ENCODE assay signal across 14 cellular contexts in genomic region chr4:14874990-14875389, GRCh38.
DNase-seq lines count a peak whose midpoint lies in the region; ATAC-seq and TF ChIP-seq lines count a peak whose summit lies in the region.
"Had no signal": no experiment of that assay in that cellular context is flagged by ENCODE, and none has a peak within 500 bp of the region (broad histone marks: within the 10 kb centered on the region; RNA-seq: fewer than 3 reads in every experiment).

No MANE protein-coding gene starts in this region.

- DNase-seq in activated CD8-positive, alpha-beta memory T cell treated with anti-CD3 and anti-CD28 coated beads, Interleukin-2, amount 10 ng/mL, durations not matched to agents 7 days and 5 days, result no peak
- DNase-seq in activated CD8-positive, alpha-beta memory T cell treated with anti-CD3 and anti-CD28 coated beads, Interleukin-2, amount 50 U/mL, for 48 hours, result no peak
- no peak for DNase-seq in natural killer cell treated with Interleukin-12 subunit alpha and Interleukin-12 subunit beta and Interleukin-15 and Interleukin-18, amount 100 ng/mL, for 72 hours (ENCODE audit: low spot score)
- DNase-seq in CD4-positive, alpha-beta T cell, result no peak
- DNase-seq in suprapubic skin (ENCODE audit: low spot score in 2 of 2) (no peak), NCI-H748 treated with DMSO at 0.1 percent for 48 hours (lab: John Stamatoyannopoulos, UW) (no peak)
- DNase-seq: 8988T, DMS 273 treated with DMSO at 0.1 percent for 48 hours, NCI-H1436, right cardiac atrium, uterus had no signal

- H3K4me3 Mint-ChIP-seq in activated CD8-positive, alpha-beta memory T cell treated with anti-CD3 and anti-CD28 coated beads, Interleukin-2, amount 10 ng/mL, durations not matched to agents 7 days and 5 days, result no peak overlapping the region
- H3K4me3 Mint-ChIP-seq in natural killer cell treated with Interleukin-12 subunit alpha and Interleukin-12 subunit beta and Interleukin-15 and Interleukin-18, amount 100 ng/mL, for 72 hours, result peak overlapping the region; percentile 80
- no peak overlapping the region for H3K4me3 Mint-ChIP-seq in CD4-positive, alpha-beta T cell

- no peaks in the 10 kb centered on the region for H3K36me3 ChIP-seq in suprapubic skin
- H3K36me3 ChIP-seq: uterus had no signal

- no peak for TF ChIP-seq CTCF in CD4-positive, alpha-beta T cell (IDR thresholded peaks at IDR 0.05)
- TF ChIP-seq CTCF in suprapubic skin (IDR thresholded peaks at IDR 0.05), result no peak

- peak; percentile 64 for ATAC-seq in activated CD8-positive, alpha-beta memory T cell treated with anti-CD3 and anti-CD28 coated beads, Interleukin-2, amount 10 ng/mL, durations not matched to agents 7 days and 5 days
- peak; percentile 58 for ATAC-seq in GM21723 (IDR thresholded peaks at IDR 0.05; ENCODE audit: unreplicated experiment)
- ATAC-seq in HG03196 (IDR thresholded peaks at IDR 0.05; ENCODE audit: unreplicated experiment), result peak; percentile 71
- peak; percentile 70 to 72 for ATAC-seq in natural killer cell treated with Interleukin-12 subunit alpha and Interleukin-12 subunit beta and Interleukin-15 and Interleukin-18, amount 100 ng/mL, for 72 hours
- no peak for ATAC-seq in CD4-positive, alpha-beta T cell (ENCODE audit: poor library complexity)
- ATAC-seq: right cardiac atrium had no signal

- TF ChIP-seq POLR2A in suprapubic skin (IDR thresholded peaks at IDR 0.05), result no peak

- H3K27me3 ChIP-seq in CD4-positive, alpha-beta T cell (ENCODE audit: control insufficient read depth, insufficient read depth, low read length), result no peaks in the 10 kb centered on the region
- no peaks in the 10 kb centered on the region for H3K27me3 ChIP-seq in suprapubic skin
- H3K27me3 ChIP-seq: uterus had no signal

- peaks cover 25% of the 10 kb centered on the region for H3K4me1 ChIP-seq in suprapubic skin
- H3K4me1 ChIP-seq: uterus had no signal

- H3K9me3 ChIP-seq in CD4-positive, alpha-beta T cell (ENCODE audit: control insufficient read depth, low read length), result no peaks in the 10 kb centered on the region
- H3K9me3 ChIP-seq in suprapubic skin, result no peaks in the 10 kb centered on the region
- H3K9me3 ChIP-seq: uterus had no signal

- CTCF ChIA-PET in activated CD8-positive, alpha-beta memory T cell treated with anti-CD3 and anti-CD28 coated beads, Interleukin-2, amount 10 ng/mL, durations not matched to agents 7 days and 5 days (lab: Charles Lee), result interaction anchor here (1.7 kb wide), 1 partner anchor 11 kb away, joined by 3 read pairs; no protein-coding TSS in a partner anchor
- CTCF ChIA-PET in CD4-positive, alpha-beta T cell (lab: Charles Lee), result no interaction called here

- intact Hi-C loops in CD4-positive, alpha-beta T cell (cut with DNase I, micrococcal nuclease), result loop anchor here in 1 of 2 experiments (5.0 kb wide), 1 partner anchor 132 kb away; no protein-coding TSS in a partner anchor

- no peaks in the 10 kb centered on the region for H3K27me3 Mint-ChIP-seq in activated CD8-positive, alpha-beta memory T cell treated with anti-CD3 and anti-CD28 coated beads, Interleukin-2, amount 10 ng/mL, durations not matched to agents 7 days and 5 days
- no peaks in the 10 kb centered on the region for H3K27me3 Mint-ChIP-seq in natural killer cell treated with Interleukin-12 subunit alpha and Interleukin-12 subunit beta and Interleukin-15 and Interleukin-18, amount 100 ng/mL, for 72 hours
- peaks cover 12% of the 10 kb centered on the region for H3K27me3 Mint-ChIP-seq in CD4-positive, alpha-beta T cell

- POLR2A ChIA-PET in CD4-positive, alpha-beta T cell (lab: Charles Lee), result no interaction called here

- TF ChIP-seq EP300 in suprapubic skin (IDR thresholded peaks at IDR 0.05), result no peak

- H3K9me3 Mint-ChIP-seq in activated CD8-positive, alpha-beta memory T cell treated with anti-CD3 and anti-CD28 coated beads, Interleukin-2, amount 10 ng/mL, durations not matched to agents 7 days and 5 days (ENCODE audit: low read depth), result no peaks in the 10 kb centered on the region
- peaks cover 8% of the 10 kb centered on the region for H3K9me3 Mint-ChIP-seq in natural killer cell treated with Interleukin-12 subunit alpha and Interleukin-12 subunit beta and Interleukin-15 and Interleukin-18, amount 100 ng/mL, for 72 hours
- H3K9me3 Mint-ChIP-seq in CD4-positive, alpha-beta T cell, result no peaks in the 10 kb centered on the region

- H3K4me1 Mint-ChIP-seq in activated CD8-positive, alpha-beta memory T cell treated with anti-CD3 and anti-CD28 coated beads, Interleukin-2, amount 10 ng/mL, durations not matched to agents 7 days and 5 days, result peaks cover 31% of the 10 kb centered on the region
- H3K4me1 Mint-ChIP-seq in natural killer cell treated with Interleukin-12 subunit alpha and Interleukin-12 subunit beta and Interleukin-15 and Interleukin-18, amount 100 ng/mL, for 72 hours (ENCODE audit: low read depth in 2 of 2), result peaks cover 32 to 50% of the 10 kb centered on the region in 2 donors
- H3K4me1 Mint-ChIP-seq in CD4-positive, alpha-beta T cell (ENCODE audit: low read depth), result peaks cover 23% of the 10 kb centered on the region

- no peak overlapping the region for H3K27ac ChIP-seq in CD4-positive, alpha-beta T cell (ENCODE audit: low read depth, low read length)
- H3K27ac ChIP-seq in suprapubic skin, result no peak overlapping the region
- H3K27ac ChIP-seq: epithelial cell of prostate, uterus had no signal

- H3K36me3 Mint-ChIP-seq in activated CD8-positive, alpha-beta memory T cell treated with anti-CD3 and anti-CD28 coated beads, Interleukin-2, amount 10 ng/mL, durations not matched to agents 7 days and 5 days, result no peaks in the 10 kb centered on the region
- H3K36me3 Mint-ChIP-seq in natural killer cell treated with Interleukin-12 subunit alpha and Interleukin-12 subunit beta and Interleukin-15 and Interleukin-18, amount 100 ng/mL, for 72 hours, result no peaks in the 10 kb centered on the region
- H3K36me3 Mint-ChIP-seq in CD4-positive, alpha-beta T cell (ENCODE audit: low read depth), result no peaks in the 10 kb centered on the region

- WGBS in suprapubic skin, result 88% methylated on average over 1 of the region's 1 CpG

- H3K27ac Mint-ChIP-seq in activated CD8-positive, alpha-beta memory T cell treated with anti-CD3 and anti-CD28 coated beads, Interleukin-2, amount 10 ng/mL, durations not matched to agents 7 days and 5 days, result peak overlapping the region; percentile 54
- peak overlapping the region; percentile 75 to 83 for H3K27ac Mint-ChIP-seq in natural killer cell treated with Interleukin-12 subunit alpha and Interleukin-12 subunit beta and Interleukin-15 and Interleukin-18, amount 100 ng/mL, for 72 hours
- H3K27ac Mint-ChIP-seq in CD4-positive, alpha-beta T cell, result no peak overlapping the region

- H3K4me3 ChIP-seq in suprapubic skin, result no peak overlapping the region
- H3K4me3 ChIP-seq: uterus had no signal
